In genomic region chr5:115461093-115461492, GRCh38 we compare ENCODE assay signal across 16 cellular contexts.
A peak's percentile ranks its signal among the peaks of the same experiment; 100 is the strongest.
DNase-seq lines count a peak whose midpoint lies in the region; ATAC-seq and TF ChIP-seq lines count a peak whose summit lies in the region.
"Had no signal": no experiment of that assay in that cellular context is flagged by ENCODE, and none has a peak within 500 bp of the region (broad histone marks: within the 10 kb centered on the region; RNA-seq: fewer than 3 reads in every experiment).

No MANE protein-coding gene starts in this region.

- H3K27ac ChIP-seq in left ventricle myocardium inferior (replicated peaks), result peak overlapping the region; percentile 86
- peak overlapping the region; percentile 10; the same call in 1 of the 2 replicates for H3K27ac ChIP-seq in SJCRH30
- H3K27ac ChIP-seq in subcutaneous abdominal adipose tissue (ENCODE audit: low read depth, low read length), result peak overlapping the region; percentile 46
- H3K27ac ChIP-seq: prostate gland had no signal

- intact Hi-C loops in left ventricle myocardium inferior (cut with micrococcal nuclease) (no loop called here), Right ventricle myocardium superior (cut with DNase I) (no loop called here)

- H3K4me1 ChIP-seq in left ventricle myocardium inferior (peaks cover 61% of the 10 kb centered on the region), SJCRH30 (peaks cover 18% of the 10 kb centered on the region), subcutaneous abdominal adipose tissue (ENCODE audit: control insufficient read depth in 5 of 5, insufficient read depth in 5 of 5, low read length in 5 of 5) (peaks cover 14 to 47% (median 42%) of the 10 kb centered on the region in 5 donors)
- H3K4me1 ChIP-seq: prostate gland had no signal

- H3K9ac ChIP-seq in subcutaneous abdominal adipose tissue (ENCODE audit: low read length in 5 of 5), result no peak overlapping the region

- H3K4me3 ChIP-seq in left ventricle myocardium inferior (no peak overlapping the region), SJCRH30 (no peak overlapping the region), fibroblast of the aortic adventitia (ENCODE audit: low read depth, low read length) (no peak overlapping the region), subcutaneous abdominal adipose tissue (ENCODE audit: low read depth in 1 of 5, low read length in 5 of 5) (no peak overlapping the region)
- H3K4me3 ChIP-seq: BLaER1 treated with 17β-estradiol and CSF1 and Interleukin-3, amounts not matched to agents 10 nM and 100 nM; prostate gland had no signal

- DNase-seq in left ventricle myocardium inferior, result no peak
- no peak for DNase-seq in Right ventricle myocardium superior
- no peak for DNase-seq in SJCRH30
- DNase-seq in fibroblast of the aortic adventitia (ENCODE audit: low read depth), result peak; percentile 39
- DNase-seq in T-helper 1 cell, result no peak
- DNase-seq: activated naive CD8-positive, alpha-beta T cell treated with anti-CD3 and anti-CD28 coated beads, Interleukin-2, amount 10 ng/mL, durations not matched to agents 7 days and 5 days; cortex of kidney; NCI-H1048; stimulated activated CD4-positive, alpha-beta T cell treated with anti-CD3 and anti-CD28 coated beads, Interleukin-4, amount 100 ng/mL, for 1 hour; T-helper 17 cell had no signal

- H3K27me3 ChIP-seq in left ventricle myocardium inferior (ENCODE audit: low read depth) (no peaks in the 10 kb centered on the region), SJCRH30 (no peaks in the 10 kb centered on the region), subcutaneous abdominal adipose tissue (ENCODE audit: control insufficient read depth in 5 of 5, insufficient read depth in 4 of 5, low read length in 5 of 5) (no peaks in the 10 kb centered on the region)
- H3K27me3 ChIP-seq: BLaER1 treated with 17β-estradiol and CSF1 and Interleukin-3, amounts not matched to agents 10 nM and 100 nM had no signal

- TF ChIP-seq CTCF in left ventricle myocardium inferior (IDR thresholded peaks at IDR 0.05; ENCODE audit: borderline replicate concordance), result no peak
- no peak for TF ChIP-seq CTCF in fibroblast of the aortic adventitia (IDR thresholded peaks at IDR 0.05; ENCODE audit: insufficient read depth, low read length)

- ATAC-seq in Right ventricle myocardium superior (ENCODE audit: poor library complexity) (no peak), HG03039 (IDR thresholded peaks at IDR 0.05; ENCODE audit: unreplicated experiment) (no peak), GM21717 (IDR thresholded peaks at IDR 0.05; ENCODE audit: unreplicated experiment) (no peak)
- ATAC-seq: HepG2, T-helper 17 cell had no signal

- no peaks in the 10 kb centered on the region for H3K36me3 ChIP-seq in left ventricle myocardium inferior
- no peaks in the 10 kb centered on the region for H3K36me3 ChIP-seq in SJCRH30
- no peaks in the 10 kb centered on the region for H3K36me3 ChIP-seq in subcutaneous abdominal adipose tissue (ENCODE audit: control insufficient read depth in 5 of 5, insufficient read depth in 5 of 5, low read length in 5 of 5)
- H3K36me3 ChIP-seq: BLaER1 treated with 17β-estradiol and CSF1 and Interleukin-3, amounts not matched to agents 10 nM and 100 nM; prostate gland had no signal

- H3K9me3 ChIP-seq in left ventricle myocardium inferior (replicated peaks) (no peaks in the 10 kb centered on the region), SJCRH30 (replicated peaks) (no peaks in the 10 kb centered on the region), subcutaneous abdominal adipose tissue (ENCODE audit: control insufficient read depth in 5 of 5, low read length in 5 of 5) (no peaks in the 10 kb centered on the region)
- H3K9me3 ChIP-seq: BLaER1 treated with 17β-estradiol and CSF1 and Interleukin-3, amounts not matched to agents 10 nM and 100 nM; prostate gland had no signal

Comparison
In these comparisons a context has a peak if more than half of its experiments do, and no peak if none do; other contexts are left out.
1. H3K27ac ChIP-seq: peak in every context shown above with its lines; median percentile 86 in left ventricle myocardium inferior; 46 in subcutaneous abdominal adipose tissue; 10 in SJCRH30.